In the genomic region with DNA sequence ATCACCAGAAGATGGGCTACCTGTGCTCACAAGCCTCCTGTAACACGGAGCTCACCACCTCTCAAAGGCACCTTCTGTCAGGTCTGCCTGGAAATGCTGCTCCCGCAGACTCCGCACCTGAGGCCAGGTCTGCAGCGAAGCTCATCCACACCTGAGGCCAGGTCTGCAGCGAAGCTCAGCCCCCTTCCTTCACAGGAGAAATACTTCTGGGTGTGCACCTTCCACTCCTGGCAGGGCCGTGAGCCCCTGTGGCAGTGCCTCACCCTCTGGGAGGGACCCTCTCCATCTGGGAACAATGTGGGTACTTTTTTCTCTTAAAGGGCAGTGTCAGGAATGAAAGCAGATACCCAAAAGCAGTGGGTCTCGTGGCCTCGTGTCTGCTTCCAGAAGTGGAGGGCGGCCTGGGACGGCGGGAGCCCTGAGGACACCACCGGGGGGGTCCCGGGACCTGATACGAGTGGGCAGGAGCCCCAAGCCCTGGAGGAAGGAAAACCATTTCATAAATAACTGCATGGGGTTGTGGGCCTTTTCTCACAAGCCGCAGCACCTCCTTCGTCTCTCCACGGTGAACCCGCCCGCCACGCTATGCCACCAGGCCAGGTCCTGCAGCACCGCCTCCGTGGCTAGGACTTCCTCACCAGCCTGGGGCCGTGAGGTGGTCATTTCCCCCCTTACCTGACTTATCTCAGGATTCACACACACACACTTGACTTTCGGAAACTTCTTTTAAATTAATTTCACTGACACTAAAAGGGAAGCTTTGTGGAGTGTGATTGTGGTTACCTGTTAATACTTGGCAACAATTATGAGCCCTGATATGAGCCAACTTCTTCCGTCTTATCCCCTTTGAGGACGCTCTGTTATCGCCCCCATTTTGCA, we compare ENCODE assay signal across 9 cellular contexts. TPM values are rescaled to one million over a fixed set of nuclear protein-coding genes. Genes with fewer than 3 reads are reported as not detected.
DNase-seq lines count a peak whose midpoint lies in the region; ATAC-seq and TF ChIP-seq lines count a peak whose summit lies in the region.
"Had no signal": no experiment of that assay in that cellular context is flagged by ENCODE, and none has a peak within 500 bp of the region (broad histone marks: within the 10 kb centered on the region; RNA-seq: fewer than 3 reads in every experiment).

No MANE protein-coding gene starts in this region.

- no peak overlapping the region for H2BK5ac ChIP-seq in mesenchymal stem cell (ENCODE audit: low read depth, low read length, poor library complexity, severe bottlenecking)

- H3K27ac ChIP-seq in AG04450 (ENCODE audit: low read depth, low read length) (no peak overlapping the region), mesenchymal stem cell (ENCODE audit: low read length, poor library complexity, severe bottlenecking) (no peak overlapping the region)

- H3K23ac ChIP-seq in mesenchymal stem cell (ENCODE audit: low read length in 2 of 2) = no peak overlapping the region

- ATAC-seq in activated CD8-positive, alpha-beta T cell treated with anti-CD3 and anti-CD28 coated beads for 36 hours = no peak
- ATAC-seq in HG02970 (IDR thresholded peaks at IDR 0.05; ENCODE audit: low FRiP score, unreplicated experiment) = no peak
- no peak for ATAC-seq in HG03139 (IDR thresholded peaks at IDR 0.05; ENCODE audit: unreplicated experiment)

- no peak for TF ChIP-seq CTCF in AG04450 (IDR thresholded peaks at IDR 0.05; ENCODE audit: low read depth, low read length)
- TF ChIP-seq CTCF in activated CD8-positive, alpha-beta T cell treated with anti-CD3 and anti-CD28 coated beads for 36 hours (IDR thresholded peaks at IDR 0.05) = no peak

- H3K4me1 ChIP-seq in HAP-1 = peaks cover 13% of the 10 kb centered on the region
- peaks cover 54% of the 10 kb centered on the region for H3K4me1 ChIP-seq in mesenchymal stem cell (ENCODE audit: control insufficient read depth, insufficient read depth, low read depth, low read length)

- H3K18ac ChIP-seq in mesenchymal stem cell (ENCODE audit: low read depth in 1 of 2, low read length in 2 of 2) = no peak overlapping the region

- intact Hi-C loops in activated CD8-positive, alpha-beta T cell treated with anti-CD3 and anti-CD28 coated beads for 36 hours (cut with micrococcal nuclease) = loop anchor here (2.0 kb wide), 1 partner anchor 18 kb away; no protein-coding TSS in a partner anchor

- no peak overlapping the region for H3K4ac ChIP-seq in mesenchymal stem cell (ENCODE audit: low read depth in 1 of 2, low read length in 2 of 2)

- no peaks in the 10 kb centered on the region for H3K9me3 Mint-ChIP-seq in activated CD8-positive, alpha-beta T cell treated with anti-CD3 and anti-CD28 coated beads for 36 hours

- H3K27ac Mint-ChIP-seq in activated CD8-positive, alpha-beta T cell treated with anti-CD3 and anti-CD28 coated beads for 36 hours = peak overlapping the region; percentile 72

- WGBS in mesenchymal stem cell = 88% methylated on average over 25 of the region's 27 CpGs

- H3K27me3 ChIP-seq in AG04450 (ENCODE audit: control insufficient read depth, insufficient read depth, low read length) = peaks cover 57% of the 10 kb centered on the region
- no peaks in the 10 kb centered on the region for H3K27me3 ChIP-seq in HAP-1 (ENCODE audit: low read depth)
- H3K27me3 ChIP-seq in mesenchymal stem cell (ENCODE audit: control insufficient read depth in 1 of 2, insufficient read depth in 1 of 2, low read length in 2 of 2) = peaks cover 0 to 59% of the 10 kb centered on the region in 2 experiments

- no peak overlapping the region for H2AFZ ChIP-seq in mesenchymal stem cell (ENCODE audit: low read depth, low read length)

- H3K4me1 Mint-ChIP-seq in activated CD8-positive, alpha-beta T cell treated with anti-CD3 and anti-CD28 coated beads for 36 hours (ENCODE audit: low read depth) = peaks cover 19% of the 10 kb centered on the region

- in situ Hi-C loops in HAP-1 (cut with MboI; ENCODE audit: low sequenced_read_pairs) = no loop called here

- CTCF ChIA-PET in AG04450 (lab: Charles Lee) = no interaction called here
- CTCF ChIA-PET in activated CD8-positive, alpha-beta T cell treated with anti-CD3 and anti-CD28 coated beads for 36 hours (lab: Charles Lee) = interaction anchor here (0.8 to 2.8 kb wide), 6 partner anchors 10 to 231 kb away, joined by 4 to 12 read pairs (median 8); no protein-coding TSS in a partner anchor

- peak overlapping the region; percentile 96 for H3K4me2 ChIP-seq in mesenchymal stem cell (ENCODE audit: low read length, poor library complexity, severe bottlenecking)

- H3K4me3 Mint-ChIP-seq in activated CD8-positive, alpha-beta T cell treated with anti-CD3 and anti-CD28 coated beads for 36 hours = peak overlapping the region; percentile 79

- POLR2A ChIA-PET in AG04450 (lab: Yijun Ruan, JAX) = no interaction called here
- POLR2A ChIA-PET in activated CD8-positive, alpha-beta T cell treated with anti-CD3 and anti-CD28 coated beads for 36 hours (lab: Charles Lee) = interaction anchor here (0.8 to 3.4 kb wide), 6 partner anchors 10 to 154 kb away, joined by 3 to 23 read pairs (median 8); a partner anchor contains a TSS

- no peak overlapping the region for H2BK12ac ChIP-seq in mesenchymal stem cell (ENCODE audit: low read length in 2 of 2)

- no peak overlapping the region for H3K14ac ChIP-seq in mesenchymal stem cell (ENCODE audit: low read length in 2 of 2)

- H4K91ac ChIP-seq in mesenchymal stem cell (ENCODE audit: low read length) = no peak overlapping the region

- H3K4me3 ChIP-seq in AG04450 (ENCODE audit: low read depth, low read length) = 0 out of 2 replicates have a peak overlapping the region, but pooled peaks have one; percentile 55
- H3K4me3 ChIP-seq in HAP-1 = peak overlapping the region; percentile 66
- H3K4me3 ChIP-seq in mesenchymal stem cell (ENCODE audit: insufficient read depth in 1 of 2, low read depth in 1 of 2, low read length in 2 of 2) = peak overlapping the region in 1 of 2 experiments; percentile 79

- H3K79me1 ChIP-seq in mesenchymal stem cell (replicated peaks; ENCODE audit: low read length, poor library complexity, severe bottlenecking) = peaks cover 9% of the 10 kb centered on the region

- no peak for DNase-seq in AG04450 (ENCODE audit: low read depth, low spot score)
- no peak for DNase-seq in HAP-1 (ENCODE audit: low spot score in 2 of 2)
- DNase-seq in activated CD8-positive, alpha-beta T cell treated with anti-CD3 and anti-CD28 coated beads for 36 hours = peak; percentile 44
- DNase-seq in mesenchymal stem cell = no peak
- no peak for DNase-seq in stimulated activated CD4-positive, alpha-beta T cell treated with anti-CD3 and anti-CD28 coated beads, Interleukin-2, amount 100 ng/mL, for 48 hours
- DNase-seq in HCEC 1CT = no peak
- DNase-seq: NCI-H1436 had no signal

- H3K9me3 ChIP-seq in AG04450 (ENCODE audit: control insufficient read depth, insufficient read depth, low read length) = no peaks in the 10 kb centered on the region; the same call in 1 of the 2 replicates
- H3K9me3 ChIP-seq in HAP-1 = no peaks in the 10 kb centered on the region
- no peaks in the 10 kb centered on the region for H3K9me3 ChIP-seq in mesenchymal stem cell (ENCODE audit: control insufficient read depth, low read length)

- H2BK120ac ChIP-seq in mesenchymal stem cell (ENCODE audit: low read depth, low read length) = no peak overlapping the region

- no peak overlapping the region for H2BK15ac ChIP-seq in mesenchymal stem cell (ENCODE audit: low read depth, poor library complexity, severe bottlenecking)

- peak overlapping the region; percentile 50 for H3K9ac ChIP-seq in mesenchymal stem cell (ENCODE audit: low read length)

- H2AK5ac ChIP-seq in mesenchymal stem cell (ENCODE audit: low read length, severe bottlenecking) = peak overlapping the region; percentile 18

- peaks cover 13% of the 10 kb centered on the region for H3K27me3 Mint-ChIP-seq in activated CD8-positive, alpha-beta T cell treated with anti-CD3 and anti-CD28 coated beads for 36 hours

- H3K36me3 ChIP-seq in HAP-1 (replicated peaks) (peaks cover 3% of the 10 kb centered on the region; the same call in 1 of the 2 replicates), mesenchymal stem cell (ENCODE audit: control insufficient read depth in 1 of 2, insufficient read depth in 2 of 2, low read depth in 1 of 2, low read length in 2 of 2) (peaks cover 0 to 9% of the 10 kb centered on the region in 2 experiments)

- no peak overlapping the region for H4K8ac ChIP-seq in mesenchymal stem cell (ENCODE audit: low read length)

- peaks cover 21% of the 10 kb centered on the region for H3K36me3 Mint-ChIP-seq in activated CD8-positive, alpha-beta T cell treated with anti-CD3 and anti-CD28 coated beads for 36 hours (ENCODE audit: low read depth)

RNA-seq across cellular contexts. Expression of a gene that starts 1.2 kb away (rescaled TPM):
- polyA plus RNA-seq in AG04450 (2011; rRNA removed) = 0.09 and 0.14 TPM in 2 replicates
- polyA minus RNA-seq in AG04450 (2011; rRNA and poly(A)+ RNA removed) = not detected in 2 replicates
- total RNA-seq in activated CD8-positive, alpha-beta T cell treated with anti-CD3 and anti-CD28 coated beads for 36 hours = 10 to 100 TPM; 66.5 to 68.4 TPM
- polyA plus RNA-seq in mesenchymal stem cell (2013, experiment 1 of 2) = not detected
- polyA plus RNA-seq in mesenchymal stem cell (2013, experiment 2 of 2) = not detected
